ENCODE assay signal across 1 cellular context in genomic region chr14:23544511-23545447, GRCh38.
A peak's percentile ranks its signal among the peaks of the same experiment; 100 is the strongest.
TF ChIP-seq lines count a peak whose summit lies in the region.

No MANE protein-coding gene starts in this region.

TF ChIP-seq in WTC11, 78 proteins besides CTCF, POLR2A, EP300 and RAD21 (continued from another document):
- no peak for TF ChIP-seq AFF4 (CRISPR knock-in tag; IDR thresholded peaks at IDR 0.05; ENCODE audit: borderline replicate concordance)
- peak; percentile 64; the same call in 1 of the 2 replicates for TF ChIP-seq ZNF512 (CRISPR knock-in tag; IDR thresholded peaks at IDR 0.05; ENCODE audit: borderline replicate concordance)
- TF ChIP-seq ATF1 (CRISPR knock-in tag; IDR thresholded peaks at IDR 0.05) = no peak
- TF ChIP-seq EMX1 (CRISPR knock-in tag; IDR thresholded peaks at IDR 0.05) = 0 out of 2 replicates have a peak, but pooled peaks have one; percentile 26
- TF ChIP-seq FOXJ3 (CRISPR knock-in tag; IDR thresholded peaks at IDR 0.05; ENCODE audit: borderline replicate concordance) = no peak
- TF ChIP-seq ZNF423 (CRISPR knock-in tag; IDR thresholded peaks at IDR 0.05) = no peak
- TF ChIP-seq KAT7 (CRISPR knock-in tag; IDR thresholded peaks at IDR 0.05; ENCODE audit: borderline replicate concordance) = no peak
- TF ChIP-seq E2F5 (CRISPR knock-in tag; IDR thresholded peaks at IDR 0.05) = no peak
- 0 out of 2 replicates have a peak, but pooled peaks have one; percentile 22 for TF ChIP-seq NFE2L1 (CRISPR knock-in tag; IDR thresholded peaks at IDR 0.05)
